In genomic region chr12:53735-54095, GRCh38 we compare ENCODE assay signal across 19 cellular contexts. TPM values are rescaled to one million over a fixed set of nuclear protein-coding genes. Genes with fewer than 3 reads are reported as not detected.
A peak's percentile ranks its signal among the peaks of the same experiment; 100 is the strongest.
DNase-seq lines count a peak whose midpoint lies in the region; ATAC-seq and TF ChIP-seq lines count a peak whose summit lies in the region.
"Had no signal": no experiment of that assay in that cellular context is flagged by ENCODE, and none has a peak within 500 bp of the region (broad histone marks: within the 10 kb centered on the region; RNA-seq: fewer than 3 reads in every experiment).

No MANE protein-coding gene starts in this region.

- POLR2A ChIA-PET in GM10248 (lab: Yijun Ruan, JAX), result no interaction called here

- peak; percentile 9 for DNase-seq in GM10248 (ENCODE audit: extremely low spot score)
- no peak for DNase-seq in WERI-Rb-1
- peak; percentile 62 for DNase-seq in islet precursor cell
- DNase-seq in posterior vena cava (ENCODE audit: low spot score), result peak; percentile 68
- DNase-seq in amygdala (lab: John Stamatoyannopoulos, UW), result no peak
- no peak for DNase-seq in dorsolateral prefrontal cortex
- DNase-seq: C1 segment of cervical spinal cord; CD8-positive, alpha-beta memory T cell; DMS79; NCI-H1105; NCI-H2081; NCI-H510A; NCI-H748 treated with DMSO at 0.1 percent for 48 hours; NK-92 treated with Interleukin-12 subunit alpha and Interleukin-12 subunit beta, amount 100 ng/mL, for 24 hours; Right ventricle myocardium superior had no signal

- no peaks in the 10 kb centered on the region for H3K36me3 ChIP-seq in WERI-Rb-1
- H3K36me3 ChIP-seq: HAP-1 had no signal

- H3K9me3 ChIP-seq in WERI-Rb-1 (ENCODE audit: severe bottlenecking), result peaks cover 2% of the 10 kb centered on the region

- H3K27me3 ChIP-seq in WERI-Rb-1 (ENCODE audit: insufficient read depth, low read depth, severe bottlenecking) (no peaks in the 10 kb centered on the region), dorsolateral prefrontal cortex (peaks cover 0 to 17% (median 0%) of the 10 kb centered on the region in 45 donors)

- H3K27ac ChIP-seq in WERI-Rb-1 (peak overlapping the region; percentile 26; the same call in 1 of the 2 replicates), dorsolateral prefrontal cortex (no peak overlapping the region)
- H3K27ac ChIP-seq: A549, SK-N-MC had no signal

- no peak for ATAC-seq in GM19455 (IDR thresholded peaks at IDR 0.05; ENCODE audit: unreplicated experiment)

- CTCF ChIA-PET in GM10248 (lab: Yijun Ruan, JAX), result no interaction called here

- no peak for TF ChIP-seq CTCF in GM10248 (IDR thresholded peaks at IDR 0.05; ENCODE audit: control extremely low read depth, extremely low read depth, low read depth, missing control alignments)
- TF ChIP-seq CTCF in WERI-Rb-1 (IDR thresholded peaks at IDR 0.05; ENCODE audit: low read depth, low read length), result no peak
- TF ChIP-seq CTCF in dorsolateral prefrontal cortex (IDR thresholded peaks at IDR 0.05 in 54 of 56, conservative IDR thresholded peaks at IDR 0.05 in 2 of 56; ENCODE audit: low read depth in 1 of 56, partially characterized antibody in 56 of 56), result no peak

- H3K4me3 ChIP-seq in WERI-Rb-1 (ENCODE audit: low read depth, low read length) (no peak overlapping the region), dorsolateral prefrontal cortex (no peak overlapping the region)
- H3K4me3 ChIP-seq: A549, HAP-1, SK-N-MC had no signal

- intact Hi-C loops in posterior vena cava (cut with DNase I), result no loop called here
- intact Hi-C loops in dorsolateral prefrontal cortex (cut with DNase I), result no loop called here

RNA-seq across cellular contexts. Expression of gene IQSEC3, which starts 12.9 kb away (rescaled TPM):
- total RNA-seq in posterior vena cava (1 to 10 TPM; 3.2 to 3.6 TPM), dorsolateral prefrontal cortex (100 to 1,000 TPM in 87 of 120 experiments, 10 to 100 TPM in 33; 36.5 to 178 (median 118) TPM)

Comparison
In these comparisons a context has a peak if more than half of its experiments do, and no peak if none do; other contexts are left out.
1. DNase-seq: peak in GM10248 (single experiment), islet precursor cell (single experiment) and posterior vena cava (single experiment); none in WERI-Rb-1 (single experiment), amygdala (0 of 56) and dorsolateral prefrontal cortex (0 of 10).
2. RNA of gene IQSEC3, which starts 12.9 kb away (total RNA-seq): 36.5 to 178 TPM in dorsolateral prefrontal cortex; 3.2 to 3.6 TPM in posterior vena cava; every median in the first group is over 4 times any median in the second.